3 cellular contexts compared by ENCODE assay signal in the genomic region with DNA sequence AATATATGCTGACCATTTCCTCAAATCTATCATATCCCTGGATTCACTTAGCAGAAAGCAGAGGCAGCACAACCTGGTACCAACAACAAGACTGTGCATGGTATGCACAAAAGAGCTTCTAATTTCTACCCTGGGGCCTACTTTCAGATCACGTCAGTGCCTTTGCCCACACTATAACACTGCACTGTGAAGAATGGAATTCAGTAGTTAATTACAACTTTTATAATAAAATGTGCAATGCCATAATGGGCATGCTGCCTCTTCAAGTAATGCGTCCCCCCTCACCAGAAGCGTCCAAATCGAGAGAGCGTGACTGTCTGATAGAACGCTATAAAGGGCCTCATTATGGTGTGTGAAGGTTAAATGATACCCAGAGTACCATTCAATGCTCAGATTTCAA.
TF ChIP-seq lines count a peak whose summit lies in the region.

No MANE protein-coding gene starts in this region.

TF ChIP-seq in SK-N-SH, 30 proteins besides CTCF, POLR2A, EP300 and RAD21:
- TF ChIP-seq, protein P1, sequence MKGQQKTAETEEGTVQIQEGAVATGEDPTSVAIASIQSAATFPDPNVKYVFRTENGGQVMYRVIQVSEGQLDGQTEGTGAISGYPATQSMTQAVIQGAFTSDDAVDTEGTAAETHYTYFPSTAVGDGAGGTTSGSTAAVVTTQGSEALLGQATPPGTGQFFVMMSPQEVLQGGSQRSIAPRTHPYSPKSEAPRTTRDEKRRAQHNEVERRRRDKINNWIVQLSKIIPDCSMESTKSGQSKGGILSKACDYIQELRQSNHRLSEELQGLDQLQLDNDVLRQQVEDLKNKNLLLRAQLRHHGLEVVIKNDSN (IDR thresholded peaks at IDR 0.05; ENCODE audit: borderline replicate concordance, low read depth) = no peak
- TF ChIP-seq NFIC (IDR thresholded peaks at IDR 0.05; ENCODE audit: borderline replicate concordance) (no peak), MXI1 (IDR thresholded peaks at IDR 0.05; ENCODE audit: low read depth, low read length) (no peak), MEF2A (IDR thresholded peaks at IDR 0.05; ENCODE audit: borderline replicate concordance, low read depth) (no peak), TCF12 (IDR thresholded peaks at IDR 0.05) (no peak), RXRA (IDR thresholded peaks at IDR 0.05; ENCODE audit: borderline replicate concordance, low read depth) (no peak), POLR2AphosphoS5 (IDR thresholded peaks at IDR 0.05; ENCODE audit: low read depth, low read length) (no peak), RCOR1 (IDR thresholded peaks at IDR 0.05; ENCODE audit: low read length) (no peak), FOXM1 (IDR thresholded peaks at IDR 0.05; ENCODE audit: low read depth) (no peak), FOXJ3 (CRISPR knock-in tag; IDR thresholded peaks at IDR 0.05) (no peak), EZH2phosphoT487 (IDR thresholded peaks at IDR 0.05; ENCODE audit: borderline replicate concordance, low read depth) (no peak), NRF1 (IDR thresholded peaks at IDR 0.05; ENCODE audit: low read depth, low read length) (no peak), SIN3A (IDR thresholded peaks at IDR 0.05; ENCODE audit: borderline replicate concordance, low read depth, low read length) (no peak), ELF1 (IDR thresholded peaks at IDR 0.05) (no peak), TAF1 (IDR thresholded peaks at IDR 0.05; ENCODE audit: borderline replicate concordance, low read depth, low read length) (no peak), GATA2 (CRISPR knock-in tag; IDR thresholded peaks at IDR 0.05) (no peak)
- TF ChIP-seq, protein P2, sequence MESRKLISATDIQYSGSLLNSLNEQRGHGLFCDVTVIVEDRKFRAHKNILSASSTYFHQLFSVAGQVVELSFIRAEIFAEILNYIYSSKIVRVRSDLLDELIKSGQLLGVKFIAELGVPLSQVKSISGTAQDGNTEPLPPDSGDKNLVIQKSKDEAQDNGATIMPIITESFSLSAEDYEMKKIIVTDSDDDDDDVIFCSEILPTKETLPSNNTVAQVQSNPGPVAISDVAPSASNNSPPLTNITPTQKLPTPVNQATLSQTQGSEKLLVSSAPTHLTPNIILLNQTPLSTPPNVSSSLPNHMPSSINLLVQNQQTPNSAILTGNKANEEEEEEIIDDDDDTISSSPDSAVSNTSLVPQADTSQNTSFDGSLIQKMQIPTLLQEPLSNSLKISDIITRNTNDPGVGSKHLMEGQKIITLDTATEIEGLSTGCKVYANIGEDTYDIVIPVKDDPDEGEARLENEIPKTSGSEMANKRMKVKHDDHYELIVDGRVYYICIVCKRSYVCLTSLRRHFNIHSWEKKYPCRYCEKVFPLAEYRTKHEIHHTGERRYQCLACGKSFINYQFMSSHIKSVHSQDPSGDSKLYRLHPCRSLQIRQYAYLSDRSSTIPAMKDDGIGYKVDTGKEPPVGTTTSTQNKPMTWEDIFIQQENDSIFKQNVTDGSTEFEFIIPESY (IDR thresholded peaks at IDR 0.05; ENCODE audit: borderline replicate concordance, low read depth) = no peak
- TF ChIP-seq, protein P3, sequence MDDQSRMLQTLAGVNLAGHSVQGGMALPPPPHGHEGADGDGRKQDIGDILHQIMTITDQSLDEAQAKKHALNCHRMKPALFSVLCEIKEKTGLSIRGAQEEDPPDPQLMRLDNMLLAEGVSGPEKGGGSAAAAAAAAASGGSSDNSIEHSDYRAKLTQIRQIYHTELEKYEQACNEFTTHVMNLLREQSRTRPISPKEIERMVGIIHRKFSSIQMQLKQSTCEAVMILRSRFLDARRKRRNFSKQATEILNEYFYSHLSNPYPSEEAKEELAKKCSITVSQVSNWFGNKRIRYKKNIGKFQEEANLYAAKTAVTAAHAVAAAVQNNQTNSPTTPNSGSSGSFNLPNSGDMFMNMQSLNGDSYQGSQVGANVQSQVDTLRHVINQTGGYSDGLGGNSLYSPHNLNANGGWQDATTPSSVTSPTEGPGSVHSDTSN (IDR thresholded peaks at IDR 0.05) = no peak
- TF ChIP-seq, protein P4, sequence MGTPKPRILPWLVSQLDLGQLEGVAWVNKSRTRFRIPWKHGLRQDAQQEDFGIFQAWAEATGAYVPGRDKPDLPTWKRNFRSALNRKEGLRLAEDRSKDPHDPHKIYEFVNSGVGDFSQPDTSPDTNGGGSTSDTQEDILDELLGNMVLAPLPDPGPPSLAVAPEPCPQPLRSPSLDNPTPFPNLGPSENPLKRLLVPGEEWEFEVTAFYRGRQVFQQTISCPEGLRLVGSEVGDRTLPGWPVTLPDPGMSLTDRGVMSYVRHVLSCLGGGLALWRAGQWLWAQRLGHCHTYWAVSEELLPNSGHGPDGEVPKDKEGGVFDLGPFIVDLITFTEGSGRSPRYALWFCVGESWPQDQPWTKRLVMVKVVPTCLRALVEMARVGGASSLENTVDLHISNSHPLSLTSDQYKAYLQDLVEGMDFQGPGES (IDR thresholded peaks at IDR 0.05; ENCODE audit: low read depth, low read length) = no peak

TF ChIP-seq in SK-N-SH treated with all-trans-retinoic acid at 6 μM for 48 hours, 23 proteins besides CTCF, POLR2A, EP300 and RAD21 (continues in another document):
- no peak for TF ChIP-seq PPARA (CRISPR knock-in tag; IDR thresholded peaks at IDR 0.05; ENCODE audit: borderline replicate concordance)
- TF ChIP-seq, protein P5, sequence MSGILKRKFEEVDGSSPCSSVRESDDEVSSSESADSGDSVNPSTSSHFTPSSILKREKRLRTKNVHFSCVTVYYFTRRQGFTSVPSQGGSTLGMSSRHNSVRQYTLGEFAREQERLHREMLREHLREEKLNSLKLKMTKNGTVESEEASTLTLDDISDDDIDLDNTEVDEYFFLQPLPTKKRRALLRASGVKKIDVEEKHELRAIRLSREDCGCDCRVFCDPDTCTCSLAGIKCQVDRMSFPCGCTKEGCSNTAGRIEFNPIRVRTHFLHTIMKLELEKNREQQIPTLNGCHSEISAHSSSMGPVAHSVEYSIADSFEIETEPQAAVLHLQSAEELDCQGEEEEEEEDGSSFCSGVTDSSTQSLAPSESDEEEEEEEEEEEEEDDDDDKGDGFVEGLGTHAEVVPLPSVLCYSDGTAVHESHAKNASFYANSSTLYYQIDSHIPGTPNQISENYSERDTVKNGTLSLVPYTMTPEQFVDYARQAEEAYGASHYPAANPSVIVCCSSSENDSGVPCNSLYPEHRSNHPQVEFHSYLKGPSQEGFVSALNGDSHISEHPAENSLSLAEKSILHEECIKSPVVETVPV (CRISPR knock-in tag; IDR thresholded peaks at IDR 0.05) = no peak
- TF ChIP-seq TOX (CRISPR knock-in tag; IDR thresholded peaks at IDR 0.05; ENCODE audit: borderline replicate concordance) = no peak
- no peak for TF ChIP-seq ISL1 (CRISPR knock-in tag; IDR thresholded peaks at IDR 0.05)
- TF ChIP-seq ZNF70 (CRISPR knock-in tag; IDR thresholded peaks at IDR 0.05) = no peak
- TF ChIP-seq, protein P6, sequence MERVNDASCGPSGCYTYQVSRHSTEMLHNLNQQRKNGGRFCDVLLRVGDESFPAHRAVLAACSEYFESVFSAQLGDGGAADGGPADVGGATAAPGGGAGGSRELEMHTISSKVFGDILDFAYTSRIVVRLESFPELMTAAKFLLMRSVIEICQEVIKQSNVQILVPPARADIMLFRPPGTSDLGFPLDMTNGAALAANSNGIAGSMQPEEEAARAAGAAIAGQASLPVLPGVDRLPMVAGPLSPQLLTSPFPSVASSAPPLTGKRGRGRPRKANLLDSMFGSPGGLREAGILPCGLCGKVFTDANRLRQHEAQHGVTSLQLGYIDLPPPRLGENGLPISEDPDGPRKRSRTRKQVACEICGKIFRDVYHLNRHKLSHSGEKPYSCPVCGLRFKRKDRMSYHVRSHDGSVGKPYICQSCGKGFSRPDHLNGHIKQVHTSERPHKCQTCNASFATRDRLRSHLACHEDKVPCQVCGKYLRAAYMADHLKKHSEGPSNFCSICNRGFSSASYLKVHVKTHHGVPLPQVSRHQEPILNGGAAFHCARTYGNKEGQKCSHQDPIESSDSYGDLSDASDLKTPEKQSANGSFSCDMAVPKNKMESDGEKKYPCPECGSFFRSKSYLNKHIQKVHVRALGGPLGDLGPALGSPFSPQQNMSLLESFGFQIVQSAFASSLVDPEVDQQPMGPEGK (CRISPR knock-in tag; IDR thresholded peaks at IDR 0.05; ENCODE audit: borderline replicate concordance) = no peak
- no peak for TF ChIP-seq BACH2 (CRISPR knock-in tag; IDR thresholded peaks at IDR 0.05; ENCODE audit: borderline replicate concordance)
- TF ChIP-seq, protein P7, sequence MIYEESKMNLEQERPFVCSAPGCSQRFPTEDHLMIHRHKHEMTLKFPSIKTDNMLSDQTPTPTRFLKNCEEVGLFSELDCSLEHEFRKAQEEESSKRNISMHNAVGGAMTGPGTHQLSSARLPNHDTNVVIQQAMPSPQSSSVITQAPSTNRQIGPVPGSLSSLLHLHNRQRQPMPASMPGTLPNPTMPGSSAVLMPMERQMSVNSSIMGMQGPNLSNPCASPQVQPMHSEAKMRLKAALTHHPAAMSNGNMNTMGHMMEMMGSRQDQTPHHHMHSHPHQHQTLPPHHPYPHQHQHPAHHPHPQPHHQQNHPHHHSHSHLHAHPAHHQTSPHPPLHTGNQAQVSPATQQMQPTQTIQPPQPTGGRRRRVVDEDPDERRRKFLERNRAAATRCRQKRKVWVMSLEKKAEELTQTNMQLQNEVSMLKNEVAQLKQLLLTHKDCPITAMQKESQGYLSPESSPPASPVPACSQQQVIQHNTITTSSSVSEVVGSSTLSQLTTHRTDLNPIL (CRISPR knock-in tag; IDR thresholded peaks at IDR 0.05; ENCODE audit: low read depth) = no peak
- no peak for TF ChIP-seq SNAI2 (CRISPR knock-in tag; IDR thresholded peaks at IDR 0.05)
- no peak for TF ChIP-seq CSDC2 (CRISPR knock-in tag; IDR thresholded peaks at IDR 0.05)
- TF ChIP-seq TCF4 (CRISPR knock-in tag; IDR thresholded peaks at IDR 0.05; ENCODE audit: borderline replicate concordance) = no peak
- TF ChIP-seq ZC3H10 (CRISPR knock-in tag; IDR thresholded peaks at IDR 0.05) = no peak

TF ChIP-seq in GM12878, 131 proteins besides CTCF, POLR2A, EP300 and RAD21:
- TF ChIP-seq SMC3 (IDR thresholded peaks at IDR 0.05; ENCODE audit: borderline replicate concordance, low read length) (no peak), JUND (IDR thresholded peaks at IDR 0.05; ENCODE audit: low read depth, low read length) (no peak), SREBF1 (IDR thresholded peaks at IDR 0.05; ENCODE audit: low read length) (no peak), YY1 (IDR thresholded peaks at IDR 0.05; ENCODE audit: low read depth, low read length) (no peak), FOXM1 (IDR thresholded peaks at IDR 0.05; ENCODE audit: low read depth, low read length) (no peak), TCF7 (IDR thresholded peaks at IDR 0.05; ENCODE audit: borderline replicate concordance) (no peak), MEF2B (IDR thresholded peaks at IDR 0.05; ENCODE audit: partially characterized antibody, poor library complexity, severe bottlenecking) (no peak), KDM1A (IDR thresholded peaks at IDR 0.05; ENCODE audit: borderline replicate concordance) (no peak), SRF (IDR thresholded peaks at IDR 0.05; ENCODE audit: low read depth in 2 of 2, low read length in 2 of 2) (no peak), CHD4 (IDR thresholded peaks at IDR 0.05) (no peak), NFXL1 (IDR thresholded peaks at IDR 0.05; ENCODE audit: borderline replicate concordance) (no peak), RFX5 (IDR thresholded peaks at IDR 0.05; ENCODE audit: low read depth, low read length) (no peak), CHD2 (IDR thresholded peaks at IDR 0.05; ENCODE audit: borderline replicate concordance, low read depth, low read length) (no peak)
- TF ChIP-seq, protein P8, sequence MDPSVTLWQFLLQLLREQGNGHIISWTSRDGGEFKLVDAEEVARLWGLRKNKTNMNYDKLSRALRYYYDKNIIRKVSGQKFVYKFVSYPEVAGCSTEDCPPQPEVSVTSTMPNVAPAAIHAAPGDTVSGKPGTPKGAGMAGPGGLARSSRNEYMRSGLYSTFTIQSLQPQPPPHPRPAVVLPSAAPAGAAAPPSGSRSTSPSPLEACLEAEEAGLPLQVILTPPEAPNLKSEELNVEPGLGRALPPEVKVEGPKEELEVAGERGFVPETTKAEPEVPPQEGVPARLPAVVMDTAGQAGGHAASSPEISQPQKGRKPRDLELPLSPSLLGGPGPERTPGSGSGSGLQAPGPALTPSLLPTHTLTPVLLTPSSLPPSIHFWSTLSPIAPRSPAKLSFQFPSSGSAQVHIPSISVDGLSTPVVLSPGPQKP (IDR thresholded peaks at IDR 0.05; ENCODE audit: low read depth, low read length) = no peak
- TF ChIP-seq, protein P9, sequence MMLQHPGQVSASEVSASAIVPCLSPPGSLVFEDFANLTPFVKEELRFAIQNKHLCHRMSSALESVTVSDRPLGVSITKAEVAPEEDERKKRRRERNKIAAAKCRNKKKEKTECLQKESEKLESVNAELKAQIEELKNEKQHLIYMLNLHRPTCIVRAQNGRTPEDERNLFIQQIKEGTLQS (IDR thresholded peaks at IDR 0.05; ENCODE audit: borderline replicate concordance, extremely low read depth, low read depth, low read length) = no peak
- TF ChIP-seq, protein P10, sequence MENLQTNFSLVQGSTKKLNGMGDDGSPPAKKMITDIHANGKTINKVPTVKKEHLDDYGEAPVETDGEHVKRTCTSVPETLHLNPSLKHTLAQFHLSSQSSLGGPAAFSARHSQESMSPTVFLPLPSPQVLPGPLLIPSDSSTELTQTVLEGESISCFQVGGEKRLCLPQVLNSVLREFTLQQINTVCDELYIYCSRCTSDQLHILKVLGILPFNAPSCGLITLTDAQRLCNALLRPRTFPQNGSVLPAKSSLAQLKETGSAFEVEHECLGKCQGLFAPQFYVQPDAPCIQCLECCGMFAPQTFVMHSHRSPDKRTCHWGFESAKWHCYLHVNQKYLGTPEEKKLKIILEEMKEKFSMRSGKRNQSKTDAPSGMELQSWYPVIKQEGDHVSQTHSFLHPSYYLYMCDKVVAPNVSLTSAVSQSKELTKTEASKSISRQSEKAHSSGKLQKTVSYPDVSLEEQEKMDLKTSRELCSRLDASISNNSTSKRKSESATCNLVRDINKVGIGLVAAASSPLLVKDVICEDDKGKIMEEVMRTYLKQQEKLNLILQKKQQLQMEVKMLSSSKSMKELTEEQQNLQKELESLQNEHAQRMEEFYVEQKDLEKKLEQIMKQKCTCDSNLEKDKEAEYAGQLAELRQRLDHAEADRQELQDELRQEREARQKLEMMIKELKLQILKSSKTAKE (IDR thresholded peaks at IDR 0.05; ENCODE audit: low read depth, poor library complexity, severe bottlenecking) = no peak
- TF ChIP-seq, protein P11, sequence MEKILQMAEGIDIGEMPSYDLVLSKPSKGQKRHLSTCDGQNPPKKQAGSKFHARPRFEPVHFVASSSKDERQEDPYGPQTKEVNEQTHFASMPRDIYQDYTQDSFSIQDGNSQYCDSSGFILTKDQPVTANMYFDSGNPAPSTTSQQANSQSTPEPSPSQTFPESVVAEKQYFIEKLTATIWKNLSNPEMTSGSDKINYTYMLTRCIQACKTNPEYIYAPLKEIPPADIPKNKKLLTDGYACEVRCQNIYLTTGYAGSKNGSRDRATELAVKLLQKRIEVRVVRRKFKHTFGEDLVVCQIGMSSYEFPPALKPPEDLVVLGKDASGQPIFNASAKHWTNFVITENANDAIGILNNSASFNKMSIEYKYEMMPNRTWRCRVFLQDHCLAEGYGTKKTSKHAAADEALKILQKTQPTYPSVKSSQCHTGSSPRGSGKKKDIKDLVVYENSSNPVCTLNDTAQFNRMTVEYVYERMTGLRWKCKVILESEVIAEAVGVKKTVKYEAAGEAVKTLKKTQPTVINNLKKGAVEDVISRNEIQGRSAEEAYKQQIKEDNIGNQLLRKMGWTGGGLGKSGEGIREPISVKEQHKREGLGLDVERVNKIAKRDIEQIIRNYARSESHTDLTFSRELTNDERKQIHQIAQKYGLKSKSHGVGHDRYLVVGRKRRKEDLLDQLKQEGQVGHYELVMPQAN (conservative IDR thresholded peaks at IDR 0.05) = no peak
